In genomic region chr2:233354971-233355574, GRCh38 we compare ENCODE assay signal across 9 cellular contexts. TPM values are rescaled to one million over a fixed set of nuclear protein-coding genes. Genes with fewer than 3 reads are reported as not detected.
DNase-seq lines count a peak whose midpoint lies in the region; ATAC-seq and TF ChIP-seq lines count a peak whose summit lies in the region.
"Had no signal": no experiment of that assay in that cellular context is flagged by ENCODE, and none has a peak within 500 bp of the region (broad histone marks: within the 10 kb centered on the region; RNA-seq: fewer than 3 reads in every experiment).

No MANE protein-coding gene starts in this region.

- H3K4me1 Mint-ChIP-seq in WTC11 (peaks cover 33% of the 10 kb centered on the region), nephron progenitor cell (peaks cover 74% of the 10 kb centered on the region)

- H3K36me3 Mint-ChIP-seq in WTC11 (peaks cover 3% of the 10 kb centered on the region; the same call in 1 of the 2 replicates), nephron progenitor cell (ENCODE audit: low read depth) (peaks cover 12% of the 10 kb centered on the region)

- ATAC-seq in HG02852 (IDR thresholded peaks at IDR 0.05; ENCODE audit: unreplicated experiment) (peak; percentile 3), WTC11 (0 out of 2 replicates have a peak, but pooled peaks have one; percentile 7), esophagus mucosa (peak; percentile 11)

- POLR2A ChIA-PET in WTC11 (lab: Charles Lee): no interaction called here

- H3K9me3 Mint-ChIP-seq in WTC11 (peaks cover 9% of the 10 kb centered on the region), nephron progenitor cell (peaks cover 8% of the 10 kb centered on the region)
- H3K9me3 Mint-ChIP-seq: activated naive CD4-positive, alpha-beta T cell treated with anti-CD3 and anti-CD28 coated beads, Interleukin-2, amount 50 U/mL, for 72 hours had no signal

- TF ChIP-seq CTCF in WTC11 (IDR thresholded peaks at IDR 0.05): no peak
- TF ChIP-seq CTCF in nephron progenitor cell (IDR thresholded peaks at IDR 0.05): no peak

- H3K4me3 Mint-ChIP-seq in WTC11 (peak overlapping the region; percentile 80), nephron progenitor cell (peak overlapping the region; percentile 87)

- H3K27me3 Mint-ChIP-seq in WTC11 (ENCODE audit: low read depth) (peaks cover 36% of the 10 kb centered on the region), nephron progenitor cell (ENCODE audit: low read depth, poor library complexity) (peaks cover 11% of the 10 kb centered on the region)

- H3K27ac Mint-ChIP-seq in WTC11 (no peak overlapping the region), nephron progenitor cell (no peak overlapping the region)

- DNase-seq in NCI-H1417 (lab: John Stamatoyannopoulos, UW) (peak; percentile 2 to 67 (median 42)), NCI-H1417 treated with DMSO at 0.1 percent for 48 hours (lab: John Stamatoyannopoulos, UW) (no peak), WTC11 (ENCODE audit: low spot score) (peak; percentile 28), nephron progenitor cell (no peak)
- no peak for DNase-seq in central memory CD4-positive, alpha-beta T cell
- no peak for DNase-seq in stimulated activated CD4-positive, alpha-beta T cell treated with anti-CD3 and anti-CD28 coated beads, Interleukin-1b, Interleukin-23, amount 100 ng/mL, for 48 hours

- CTCF ChIA-PET in WTC11 (lab: Charles Lee): interaction anchor here (2.1 to 2.8 kb wide), 2 partner anchors 12 to 88 kb away, joined by 9 to 34 read pairs; no protein-coding TSS in a partner anchor

TF ChIP-seq in WTC11, 78 proteins besides CTCF, POLR2A, EP300 and RAD21:
- TF ChIP-seq CREB1 (CRISPR knock-in tag; IDR thresholded peaks at IDR 0.05) (0 out of 2 replicates have a peak, but pooled peaks have one; percentile 18), HMGXB4 (CRISPR knock-in tag; IDR thresholded peaks at IDR 0.05) (peak; percentile 40; the same call in 1 of the 2 replicates), ZBTB21 (CRISPR knock-in tag; IDR thresholded peaks at IDR 0.05; ENCODE audit: borderline replicate concordance) (no peak), MLX (CRISPR knock-in tag; IDR thresholded peaks at IDR 0.05) (no peak)

RNA-seq across cellular contexts. Expression of gene DGKD, which starts 0.8 kb away (rescaled TPM):
- 30.6 to 41.4 TPM (median 31.9 TPM) in 3 replicates for total RNA-seq in WTC11 (2021)
- total RNA-seq in esophagus mucosa: 6.7 TPM

RNA-seq across cellular contexts. Expression of gene SAG, which starts 47.5 kb away (rescaled TPM):
- total RNA-seq in WTC11 (2021) (0.14 TPM in 1 of 3 replicates, not detected in the others), esophagus mucosa (not detected)

Comparison
In these comparisons a context has a peak if more than half of its experiments do, and no peak if none do; other contexts are left out.
1. DNase-seq: peak in NCI-H1417 (3 of 3) and WTC11 (single experiment); none in NCI-H1417 treated with DMSO at 0.1 percent for 48 hours (single experiment), nephron progenitor cell (single experiment), central memory CD4-positive, alpha-beta T cell (single experiment) and stimulated activated CD4-positive, alpha-beta T cell treated with anti-CD3 and anti-CD28 coated beads, Interleukin-1b, Interleukin-23, amount 100 ng/mL, for 48 hours (single experiment).
2. Peak in every context shown above with its lines, with median percentiles within 50 percentile points of each other: ATAC-seq.